In genomic region chr19:7919681-7920519, GRCh38 we compare ENCODE assay signal across 8 cellular contexts. TPM values are rescaled to one million over a fixed set of nuclear protein-coding genes. Genes with fewer than 3 reads are reported as not detected.
DNase-seq lines count a peak whose midpoint lies in the region; ATAC-seq, FAIRE-seq and TF ChIP-seq lines count a peak whose summit lies in the region.

SNAPC2 (plus strand) TSS chr19:7920338; CDS start chr19:7920367, 29 bp downstream.

- H3K27ac Mint-ChIP-seq in T-helper 17 cell, result peak within 1 kb of the TSS; percentile 71

- peaks cover 10% of the 10 kb centered on the region for H3K27me3 Mint-ChIP-seq in T-helper 17 cell

- intact Hi-C loops in left ventricle myocardium superior (cut with micrococcal nuclease), result no loop called here
- intact Hi-C loops in uterus (cut with DNase I; ENCODE audit: low total_unique reads), result no loop called here

- DNase-seq in GM12891 (ENCODE audit: insufficient read length, low spot score) (peak; percentile 93), NCI-H1694 treated with DMSO at 0.1 percent for 48 hours (lab: John Stamatoyannopoulos, UW) (peak; percentile 80), T-helper 17 cell (peak; percentile 93 to 95 (median 94)), amygdala (lab: John Stamatoyannopoulos, UW) (peak; percentile 62 to 98 (median 90)), left ventricle myocardium superior (peak; percentile 99), pulmonary artery endothelial cell (ENCODE audit: low read depth, low spot score) (peak; percentile 71), uterus (peak; percentile 96 to 98)

- peaks cover 19 to 44% of the 10 kb centered on the region in 2 donors for H3K4me1 ChIP-seq in uterus

- peak in 2 of 4 experiments; percentile 8 to 30 for TF ChIP-seq CTCF in uterus (IDR thresholded peaks at IDR 0.05)

- H3K4me1 Mint-ChIP-seq in T-helper 17 cell, result peaks cover 24% of the 10 kb centered on the region

- peaks cover 2% of the 10 kb centered on the region for H3K36me3 Mint-ChIP-seq in T-helper 17 cell (ENCODE audit: low read depth)

- H3K36me3 ChIP-seq in uterus, result no peaks in the 10 kb centered on the region

- TF ChIP-seq POLR2A in GM12891 (IDR thresholded peaks at IDR 0.05; ENCODE audit: low read depth, low read length) (no peak), uterus (IDR thresholded peaks at IDR 0.05) (peak in 1 of 2 donors; percentile 73)

- no peaks in the 10 kb centered on the region for H3K9me3 ChIP-seq in T-helper 17 cell (ENCODE audit: control insufficient read depth, low read length, poor library complexity, severe bottlenecking)
- no peaks in the 10 kb centered on the region for H3K9me3 ChIP-seq in uterus

- H3K4me3 Mint-ChIP-seq in T-helper 17 cell, result peak within 1 kb of the TSS; percentile 95

- peak within 1 kb of the TSS; percentile 92 to 99 for H3K27ac ChIP-seq in uterus

- FAIRE-seq in GM12891 (lab: Jason Lieb, UNC), result no peak

- H3K27me3 ChIP-seq in uterus, result peaks cover 6 to 7% of the 10 kb centered on the region in 2 donors

- ATAC-seq in HG02870 (IDR thresholded peaks at IDR 0.05; ENCODE audit: unreplicated experiment) (peak; percentile 43), T-helper 17 cell (peak; percentile 71), left ventricle myocardium superior (peak; percentile 72)

- H3K4me3 ChIP-seq in uterus, result peak within 1 kb of the TSS; percentile 66 to 70

TF ChIP-seq in GM12891, 5 proteins besides CTCF, POLR2A, EP300 and RAD21:
- TF ChIP-seq TAF1 (IDR thresholded peaks at IDR 0.05; ENCODE audit: low read depth, low read length) (no peak), POLR2AphosphoS5 (IDR thresholded peaks at IDR 0.05; ENCODE audit: low read depth, low read length) (no peak), PAX5 (IDR thresholded peaks at IDR 0.05; ENCODE audit: insufficient read depth, low read length, severe bottlenecking) (no peak), SPI1 (IDR thresholded peaks at IDR 0.05; ENCODE audit: low read depth, low read length) (no peak), POU2F2 (IDR thresholded peaks at IDR 0.05; ENCODE audit: low read depth, low read length) (no peak)

RNA-seq across cellular contexts. Expression of gene SNAPC2, which starts in this region (rescaled TPM):
- 11.2 TPM for polyA plus RNA-seq in GM12891 (2012; ENCODE audit: low read depth, missing spikeins)
- total RNA-seq in T-helper 17 cell, result 10 to 100 TPM; 12.6 to 16.0 TPM
- 9.7 TPM for total RNA-seq in left ventricle myocardium superior
- total RNA-seq in pulmonary artery endothelial cell, result 15.0 and 20.8 TPM in 2 replicates
- total RNA-seq in uterus, result 10 to 100 TPM; 11.8 to 66.8 (median 19.0) TPM

Comparison
In these comparisons a context has a peak if more than half of its experiments do, and no peak if none do; other contexts are left out.
1. Peak in every context shown above with its lines: DNase-seq, ATAC-seq, H3K4me3 ChIP-seq and H3K27ac ChIP-seq.